In genomic region chr7:143745340-143745739, GRCh38 we compare ENCODE assay signal across 6 cellular contexts. TPM values are rescaled to one million over a fixed set of nuclear protein-coding genes. Genes with fewer than 3 reads are reported as not detected.
"Had no signal": no experiment of that assay in that cellular context is flagged by ENCODE, and none has a peak within 500 bp of the region (broad histone marks: within the 10 kb centered on the region; RNA-seq: fewer than 3 reads in every experiment).

No MANE protein-coding gene starts in this region.

RNA-seq across cellular contexts. Expression of gene CTAGE6, which starts 12.2 kb away (rescaled TPM):
- total RNA-seq: LHCN-M2, MCF 10A, OCI-LY7, PC-3, SK-MEL-5 had no signal
- polyA plus RNA-seq: IgD-negative memory B cell had no signal
